Comparison of ENCODE assay signal across 11 cellular contexts in the genomic region with DNA sequence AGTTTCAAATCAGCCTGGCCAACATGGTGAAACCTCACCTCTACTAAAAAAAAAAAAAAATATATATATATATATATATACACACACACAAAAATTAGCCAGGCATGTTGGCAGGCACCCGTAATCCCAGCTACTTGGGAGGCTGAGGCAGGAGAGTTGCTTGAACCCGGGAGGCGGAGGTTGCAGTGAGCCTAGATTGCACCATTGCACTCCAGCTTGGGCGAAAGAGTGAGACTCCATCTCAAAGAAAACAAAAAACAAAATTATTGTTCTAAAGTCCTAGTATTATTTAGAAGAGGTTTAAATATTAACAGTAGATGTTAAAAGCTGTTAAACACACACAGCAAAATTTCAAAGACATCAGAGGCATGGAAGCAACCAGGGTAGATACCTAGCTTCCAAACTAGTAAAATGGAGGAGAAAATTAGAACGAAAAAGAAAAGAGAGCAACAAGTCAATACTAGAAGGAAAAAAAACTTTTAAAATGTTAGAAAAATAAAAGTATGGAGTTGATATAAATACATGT. TPM values are rescaled to one million over a fixed set of nuclear protein-coding genes. Genes with fewer than 3 reads are reported as not detected.
"Had no signal": no experiment of that assay in that cellular context is flagged by ENCODE, and none has a peak within 500 bp of the region (broad histone marks: within the 10 kb centered on the region; RNA-seq: fewer than 3 reads in every experiment).

No MANE protein-coding gene starts in this region.

RNA-seq across cellular contexts. Expression of a gene that starts 46.8 kb away (rescaled TPM):
- total RNA-seq: activated B cell treated with CpG ODN at 0.5 μM for 24 hours; activated CD4-positive, alpha-beta memory T cell treated with anti-CD3 and anti-CD28 coated beads for 36 hours; activated CD4-positive, alpha-beta memory T cell treated with anti-CD3 and anti-CD28 coated beads, Interleukin-2, amount 10 ng/mL, durations not matched to agents 7 days and 5 days; activated CD4-positive, alpha-beta T cell treated with anti-CD3 and anti-CD28 coated beads, Interleukin-2, amount 10 ng/mL, durations not matched to agents 24 days and 14 days; activated CD4-positive, alpha-beta T cell treated with anti-CD3 and anti-CD28 coated beads, Interleukin-2, amount 10 ng/mL, durations not matched to agents 7 days and 5 days; activated CD8-positive, alpha-beta memory T cell treated with anti-CD3 and anti-CD28 coated beads, Interleukin-2, amount 10 ng/mL, durations not matched to agents 7 days and 5 days; activated CD8-positive, alpha-beta T cell treated with anti-CD3 and anti-CD28 coated beads for 36 hours; activated CD8-positive, alpha-beta T cell treated with anti-CD3 and anti-CD28 coated beads, Interleukin-2, amount 10 ng/mL, durations not matched to agents 7 days and 5 days; T-helper 1 cell treated with Interleukin-12 subunit alpha and Interleukin-12 subunit beta and Interleukin-4 antibody, amounts not matched to agents 30 ng/mL and 1 ng/mL, for 36 hours; T-helper 17 cell; T-helper 2 cell treated with Interferon-gamma antibody and Interleukin-4, amounts not matched to agents 100 ng/mL and 5 ng/mL, for 36 hours had no signal
